In genomic region chr1:160584784-160585183, GRCh38 we compare ENCODE assay signal across 22 cellular contexts. TPM values are rescaled to one million over a fixed set of nuclear protein-coding genes. Genes with fewer than 3 reads are reported as not detected.
"Had no signal": no experiment of that assay in that cellular context is flagged by ENCODE, and none has a peak within 500 bp of the region (broad histone marks: within the 10 kb centered on the region; RNA-seq: fewer than 3 reads in every experiment).

No MANE protein-coding gene starts in this region.

- H3K27ac ChIP-seq: foreskin keratinocyte, suprapubic skin had no signal

- H3K27ac Mint-ChIP-seq: activated naive CD8-positive, alpha-beta T cell treated with anti-CD3 and anti-CD28 coated beads, Interleukin-2, amount 10 ng/mL, durations not matched to agents 7 days and 5 days; activated T-helper 1 cell treated with anti-CD3 and anti-CD28 coated beads, Interleukin-12 subunit alpha, Interleukin-12 subunit beta, Interleukin-2, Interleukin-4 antibody, amounts not matched to agents 30 ng/mL and 10 ng/mL and 1 ng/mL, durations not matched to agents 14 hours and 24 hours and 36 hours; brain had no signal

- DNase-seq: activated CD4-positive, alpha-beta T cell treated with anti-CD3 and anti-CD28 coated beads, Interleukin-2, amount 50 U/mL, for 4 hours; activated CD8-positive, alpha-beta memory T cell treated with anti-CD3 and anti-CD28 coated beads, Interleukin-2, amount 50 U/mL, for 48 hours; activated naive CD4-positive, alpha-beta T cell; activated naive CD8-positive, alpha-beta T cell treated with anti-CD3 and anti-CD28 coated beads, Interleukin-2, amount 10 ng/mL, durations not matched to agents 7 days and 5 days; central memory CD4-positive, alpha-beta T cell; effector CD8-positive, alpha-beta T cell; foreskin keratinocyte; glutamatergic neuron; hypothalamus; kidney; left ventricle myocardium superior; mesendoderm; retina; stimulated activated CD4-positive, alpha-beta T cell treated with anti-CD3 and anti-CD28 coated beads, Interleukin-2, amount 100 ng/mL, for 48 hours; stimulated activated naive CD4-positive, alpha-beta T cell; T-helper 9 cell; trophoblast cell had no signal

- FAIRE-seq: kidney had no signal

- ATAC-seq: activated CD4-positive, CD25-positive, alpha-beta regulatory T cell treated with anti-CD3 and anti-CD28 coated beads, Interleukin-2, amount 50 U/mL, for 24 hours; foreskin keratinocyte; left ventricle myocardium superior; natural killer cell treated with Interleukin-12 subunit alpha and Interleukin-12 subunit beta and Interleukin-15 and Interleukin-18, amount 100 ng/mL, for 72 hours had no signal

- H3K4me3 ChIP-seq: suprapubic skin had no signal

- H3K27me3 ChIP-seq: suprapubic skin had no signal

- H3K36me3 ChIP-seq: suprapubic skin had no signal

- H3K4me1 ChIP-seq: foreskin keratinocyte, suprapubic skin had no signal

- H3K4me1 Mint-ChIP-seq: brain had no signal

- H3K36me3 Mint-ChIP-seq: brain had no signal

- H3K9me3 ChIP-seq: suprapubic skin had no signal

- H3K4me3 Mint-ChIP-seq: activated naive CD8-positive, alpha-beta T cell treated with anti-CD3 and anti-CD28 coated beads, Interleukin-2, amount 10 ng/mL, durations not matched to agents 7 days and 5 days; activated T-helper 1 cell treated with anti-CD3 and anti-CD28 coated beads, Interleukin-12 subunit alpha, Interleukin-12 subunit beta, Interleukin-2, Interleukin-4 antibody, amounts not matched to agents 30 ng/mL and 10 ng/mL and 1 ng/mL, durations not matched to agents 14 hours and 24 hours and 36 hours; brain; natural killer cell treated with Interleukin-12 subunit alpha and Interleukin-12 subunit beta and Interleukin-15 and Interleukin-18, amount 100 ng/mL, for 72 hours had no signal

- H3K27me3 Mint-ChIP-seq: activated naive CD8-positive, alpha-beta T cell treated with anti-CD3 and anti-CD28 coated beads, Interleukin-2, amount 10 ng/mL, durations not matched to agents 7 days and 5 days; natural killer cell treated with Interleukin-12 subunit alpha and Interleukin-12 subunit beta and Interleukin-15 and Interleukin-18, amount 100 ng/mL, for 72 hours had no signal

RNA-seq across cellular contexts. Expression of gene CD84, which starts 5.5 kb away (rescaled TPM):
- total RNA-seq: foreskin keratinocyte had no signal
- polyA plus RNA-seq: foreskin keratinocyte had no signal
